ENCODE assay signal across 10 cellular contexts in genomic region chr10:104260775-104261115, GRCh38. TPM values are rescaled to one million over a fixed set of nuclear protein-coding genes. Genes with fewer than 3 reads are reported as not detected.
DNase-seq lines count a peak whose midpoint lies in the region; ATAC-seq and TF ChIP-seq lines count a peak whose summit lies in the region.
"Had no signal": no experiment of that assay in that cellular context is flagged by ENCODE, and none has a peak within 500 bp of the region (broad histone marks: within the 10 kb centered on the region; RNA-seq: fewer than 3 reads in every experiment).

No MANE protein-coding gene starts in this region.

- peaks cover 0 to 40% (median 22%) of the 10 kb centered on the region in 4 donors for H3K4me1 ChIP-seq in tibial artery
- H3K4me1 ChIP-seq in neural progenitor cell: peaks cover 5% of the 10 kb centered on the region
- no peaks in the 10 kb centered on the region for H3K4me1 ChIP-seq in SJCRH30

- H3K4me3 Mint-ChIP-seq in activated naive CD4-positive, alpha-beta T cell treated with anti-CD3 and anti-CD28 coated beads for 36 hours: peak overlapping the region; percentile 55
- peak overlapping the region; percentile 77 for H3K4me3 Mint-ChIP-seq in activated naive CD8-positive, alpha-beta T cell
- no peak overlapping the region for H3K4me3 Mint-ChIP-seq in neural progenitor cell

- H2AFZ ChIP-seq in neural progenitor cell (replicated peaks): no peak overlapping the region

- peak overlapping the region; percentile 28 to 35 for H3K27ac ChIP-seq in tibial artery
- H3K27ac ChIP-seq in neural progenitor cell: no peak overlapping the region
- H3K27ac ChIP-seq in SJCRH30: no peak overlapping the region

- peak overlapping the region; percentile 96 for H3K27ac Mint-ChIP-seq in activated naive CD4-positive, alpha-beta T cell treated with anti-CD3 and anti-CD28 coated beads for 36 hours
- H3K27ac Mint-ChIP-seq in activated naive CD8-positive, alpha-beta T cell: peak overlapping the region; percentile 87
- no peak overlapping the region for H3K27ac Mint-ChIP-seq in neural progenitor cell

- DNase-seq in activated naive CD4-positive, alpha-beta T cell treated with anti-CD3 and anti-CD28 coated beads for 36 hours: no peak
- no peak for DNase-seq in activated naive CD4-positive, alpha-beta T cell treated with Interleukin-2 at 50 U/mL for 16 hours
- DNase-seq in hepatic stellate cell (ENCODE audit: low spot score): peak; percentile 52
- no peak for DNase-seq in tibial artery
- no peak for DNase-seq in neural progenitor cell (ENCODE audit: low spot score)
- no peak for DNase-seq in SJCRH30
- DNase-seq: activated CD4-positive, alpha-beta T cell treated with anti-CD3 and anti-CD28 coated beads, Interleukin-2, amount 50 U/mL, for 4 hours; NCI-H1105 had no signal

- peaks cover 85% of the 10 kb centered on the region for H3K4me1 Mint-ChIP-seq in activated naive CD4-positive, alpha-beta T cell treated with anti-CD3 and anti-CD28 coated beads for 36 hours (ENCODE audit: low read depth)
- H3K4me1 Mint-ChIP-seq in activated naive CD8-positive, alpha-beta T cell (ENCODE audit: low read depth): peaks cover 88% of the 10 kb centered on the region
- H3K4me1 Mint-ChIP-seq in neural progenitor cell: peaks cover 7% of the 10 kb centered on the region

- peaks cover 40 to 82% (median 48%) of the 10 kb centered on the region in 3 donors for H3K36me3 ChIP-seq in tibial artery
- no peaks in the 10 kb centered on the region for H3K36me3 ChIP-seq in neural progenitor cell
- peaks cover 7% of the 10 kb centered on the region for H3K36me3 ChIP-seq in SJCRH30

- TF ChIP-seq CTCF in tibial artery (IDR thresholded peaks at IDR 0.05): no peak
- no peak for TF ChIP-seq CTCF in neural progenitor cell (IDR thresholded peaks at IDR 0.05)

- CTCF ChIA-PET in activated naive CD4-positive, alpha-beta T cell treated with anti-CD3 and anti-CD28 coated beads for 36 hours (lab: Charles Lee): interaction anchor here (0.9 to 6.2 kb wide), 3 partner anchors 14 to 91 kb away, joined by 3 to 33 read pairs (median 3); no protein-coding TSS in a partner anchor

- peaks cover under 1% of the 10 kb centered on the region for H3F3A ChIP-seq in neural progenitor cell (ENCODE audit: low read depth)

- H3K4me3 ChIP-seq in tibial artery (no peak overlapping the region), neural progenitor cell (no peak overlapping the region), SJCRH30 (no peak overlapping the region)

- peaks cover 11% of the 10 kb centered on the region for H4K20me1 ChIP-seq in neural progenitor cell (ENCODE audit: low read depth)

- H3K9ac ChIP-seq in neural progenitor cell: no peak overlapping the region

- H3K9me3 ChIP-seq in tibial artery: no peaks in the 10 kb centered on the region
- H3K9me3 ChIP-seq in neural progenitor cell (ENCODE audit: low read depth): no peaks in the 10 kb centered on the region
- H3K9me3 ChIP-seq in SJCRH30 (replicated peaks): no peaks in the 10 kb centered on the region

- H3K9me3 Mint-ChIP-seq in activated naive CD4-positive, alpha-beta T cell treated with anti-CD3 and anti-CD28 coated beads for 36 hours: no peaks in the 10 kb centered on the region
- no peaks in the 10 kb centered on the region for H3K9me3 Mint-ChIP-seq in activated naive CD8-positive, alpha-beta T cell (ENCODE audit: low read depth)
- no peaks in the 10 kb centered on the region for H3K9me3 Mint-ChIP-seq in neural progenitor cell

- H3K36me3 Mint-ChIP-seq in activated naive CD4-positive, alpha-beta T cell treated with anti-CD3 and anti-CD28 coated beads for 36 hours (ENCODE audit: low read depth): peaks cover 71% of the 10 kb centered on the region
- peaks cover 28% of the 10 kb centered on the region for H3K36me3 Mint-ChIP-seq in activated naive CD8-positive, alpha-beta T cell
- H3K36me3 Mint-ChIP-seq in neural progenitor cell: peaks cover 8% of the 10 kb centered on the region

- no peaks in the 10 kb centered on the region for H3K27me3 Mint-ChIP-seq in activated naive CD4-positive, alpha-beta T cell treated with anti-CD3 and anti-CD28 coated beads for 36 hours (ENCODE audit: low read depth)
- no peaks in the 10 kb centered on the region for H3K27me3 Mint-ChIP-seq in activated naive CD8-positive, alpha-beta T cell
- H3K27me3 Mint-ChIP-seq in neural progenitor cell (ENCODE audit: insufficient read depth, low read depth): no peaks in the 10 kb centered on the region

- H3K4me2 ChIP-seq in neural progenitor cell: no peak overlapping the region

- no peak for ATAC-seq in GM19463 (IDR thresholded peaks at IDR 0.05; ENCODE audit: unreplicated experiment)

- H3K27me3 ChIP-seq in tibial artery (no peaks in the 10 kb centered on the region), neural progenitor cell (peaks cover 5% of the 10 kb centered on the region), SJCRH30 (no peaks in the 10 kb centered on the region)

- intact Hi-C loops in activated naive CD4-positive, alpha-beta T cell treated with anti-CD3 and anti-CD28 coated beads for 36 hours (cut with micrococcal nuclease): loop anchor here (1.0 kb wide), 2 partner anchors 8 to 28 kb away; partner anchors contain the start of gene CFAP43
- intact Hi-C loops in tibial artery (cut with DNase I; ENCODE audit: low total_unique reads): no loop called here

- peaks cover 33% of the 10 kb centered on the region for H3K79me2 ChIP-seq in neural progenitor cell (ENCODE audit: low read depth)

RNA-seq across cellular contexts. Expression of gene GSTO1, which starts 6.1 kb away (rescaled TPM):
- 100 to 1,000 TPM; 197 to 201 TPM for total RNA-seq in activated naive CD4-positive, alpha-beta T cell treated with anti-CD3 and anti-CD28 coated beads for 36 hours
- 37.2 and 48.6 TPM in 2 replicates for total RNA-seq in neural progenitor cell (ENCODE audit: low replicate concordance)
- total RNA-seq in SJCRH30 (2014; rRNA removed; shearing (Covaris generic)): 51.7 and 52.2 TPM in 2 replicates

RNA-seq across cellular contexts. Expression of gene GSTO2, which starts 8.2 kb away (rescaled TPM):
- total RNA-seq in activated naive CD4-positive, alpha-beta T cell treated with anti-CD3 and anti-CD28 coated beads for 36 hours: 1 to 10 TPM; 3.0 to 3.6 TPM
- total RNA-seq in neural progenitor cell (ENCODE audit: low replicate concordance): 4.9 and 7.6 TPM in 2 replicates
- total RNA-seq in SJCRH30 (2014; rRNA removed; shearing (Covaris generic)): 0.08 TPM in 1 of 2 replicates, not detected in the other

RNA-seq across cellular contexts. Expression of gene CFAP43, which starts 28.6 kb away (rescaled TPM):
- total RNA-seq in activated naive CD4-positive, alpha-beta T cell treated with anti-CD3 and anti-CD28 coated beads for 36 hours: not detected
- total RNA-seq in neural progenitor cell (ENCODE audit: low replicate concordance): 2.7 TPM in 2 replicates
- not detected in 2 replicates for total RNA-seq in SJCRH30 (2014; rRNA removed; shearing (Covaris generic))

Comparison
In these comparisons a context has a peak if more than half of its experiments do, and no peak if none do; other contexts are left out.
1. H3K27ac ChIP-seq: peak in tibial artery (2 of 2); none in neural progenitor cell (single experiment) and SJCRH30 (single experiment).